ENCODE assay signal across 8 cellular contexts in the genomic region with DNA sequence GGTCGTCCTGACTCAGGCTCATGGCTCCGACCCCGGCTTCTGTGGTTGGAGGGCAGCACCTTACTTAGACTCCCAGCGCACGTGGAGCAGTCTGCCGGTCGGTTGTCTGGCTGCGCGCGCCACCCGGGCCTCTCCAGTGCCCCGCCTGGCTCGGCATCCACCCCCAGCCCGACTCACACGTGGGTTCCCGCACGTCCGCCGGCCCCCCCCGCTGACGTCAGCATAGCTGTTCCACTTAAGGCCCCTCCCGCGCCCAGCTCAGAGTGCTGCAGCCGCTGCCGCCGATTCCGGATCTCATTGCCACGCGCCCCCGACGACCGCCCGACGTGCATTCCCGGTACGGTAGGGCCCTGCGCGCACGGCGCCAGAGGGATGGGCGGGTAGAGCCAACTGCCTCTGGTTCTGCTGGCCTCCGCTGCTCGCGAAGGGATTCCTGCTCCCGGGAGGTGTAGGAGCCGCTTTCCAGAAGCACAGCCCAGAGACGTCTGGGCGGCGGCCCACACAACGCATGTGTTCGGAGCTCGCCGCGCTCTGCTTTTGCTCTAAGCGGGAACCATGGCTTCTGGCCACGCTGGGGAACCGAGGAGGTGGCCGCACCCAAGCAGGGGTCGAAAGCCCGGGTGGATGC. TPM values are rescaled to one million over a fixed set of nuclear protein-coding genes. Genes with fewer than 3 reads are reported as not detected.
A peak's percentile ranks its signal among the peaks of the same experiment; 100 is the strongest.
DNase-seq lines count a peak whose midpoint lies in the region; ATAC-seq and TF ChIP-seq lines count a peak whose summit lies in the region.

A gene (plus strand): TSS at position 264 of the 628 bp plus-strand sequence. CDS start 2,280 bp downstream, outside the sequence.

- peak within 1 kb of the TSS; percentile 63 for H3K4me2 ChIP-seq in parathyroid adenoma (ENCODE audit: low read length)

- peak within 1 kb of the TSS; percentile 74 for H3K27ac ChIP-seq in parathyroid adenoma
- peak within 1 kb of the TSS; percentile 97 to 99 for H3K27ac ChIP-seq in tibial artery

- H3K9me3 ChIP-seq in parathyroid adenoma (ENCODE audit: control insufficient read depth, low read length) (no peaks in the 10 kb centered on the region), tibial artery (no peaks in the 10 kb centered on the region)

- no peak within 1 kb of the TSS for H3K9ac ChIP-seq in parathyroid adenoma

- peak within 1 kb of the TSS; percentile 86 for H2AFZ ChIP-seq in parathyroid adenoma

- H3K36me3 ChIP-seq in parathyroid adenoma (ENCODE audit: control insufficient read depth, insufficient read depth, low read length) (no peaks in the 10 kb centered on the region), tibial artery (peaks cover 26 to 30% (median 28%) of the 10 kb centered on the region in 3 donors)

- DNase-seq in GM12865 (ENCODE audit: low read depth) (peak; percentile 99), NCI-H1417 treated with DMSO at 0.1 percent for 48 hours (lab: John Stamatoyannopoulos, UW) (peak; percentile 61), SW 1271 (lab: John Stamatoyannopoulos, UW) (peak; percentile 90 to 93), Right ventricle myocardium superior (peak; percentile 100), tibial artery (peak; percentile 98 to 99)
- peak; percentile 98 for DNase-seq in activated naive CD8-positive, alpha-beta T cell treated with anti-CD3 and anti-CD28 coated beads, Interleukin-2, amount 50 U/mL, for 16 hours (ENCODE audit: low read depth, low spot score)

- peak within 1 kb of the TSS; percentile 89 for H3K4me3 ChIP-seq in GM12865 (ENCODE audit: low read depth, low read length)
- peak within 1 kb of the TSS; percentile 46 for H3K4me3 ChIP-seq in parathyroid adenoma (ENCODE audit: low read depth, low read length)
- peak within 1 kb of the TSS; percentile 90 to 97 for H3K4me3 ChIP-seq in tibial artery

- ATAC-seq in HG02763 (IDR thresholded peaks at IDR 0.05; ENCODE audit: unreplicated experiment) (peak; percentile 70), Right ventricle myocardium superior (ENCODE audit: poor library complexity) (peak; percentile 91)

- no peaks in the 10 kb centered on the region for H3K79me2 ChIP-seq in parathyroid adenoma

- H3K27me3 ChIP-seq in parathyroid adenoma (ENCODE audit: control insufficient read depth, insufficient read depth, low read length) (no peaks in the 10 kb centered on the region), tibial artery (no peaks in the 10 kb centered on the region)

- intact Hi-C loops in Right ventricle myocardium superior (cut with DNase I), result no loop called here
- intact Hi-C loops in tibial artery (cut with DNase I; ENCODE audit: low total_unique reads), result loop anchor here (10.0 kb wide), 3 partner anchors 130 to 1790 kb away; a partner anchor contains a TSS

- no peak for TF ChIP-seq CTCF in GM12865 (IDR thresholded peaks at IDR 0.05; ENCODE audit: insufficient read depth, low read depth, low read length, missing control alignments)
- TF ChIP-seq CTCF in parathyroid adenoma (IDR thresholded peaks at IDR 0.05), result no peak
- peak in 1 of 2 experiments; percentile 24 for TF ChIP-seq CTCF in tibial artery (IDR thresholded peaks at IDR 0.05)

- H3K4me1 ChIP-seq in parathyroid adenoma (no peaks in the 10 kb centered on the region), tibial artery (peaks cover 0 to 45% (median 27%) of the 10 kb centered on the region in 4 donors)

RNA-seq across cellular contexts. Expression of the gene that starts here (rescaled TPM):
- 302 TPM for total RNA-seq in Right ventricle myocardium superior

Comparison
In these comparisons a context has a peak if more than half of its experiments do, and no peak if none do; other contexts are left out.
1. Peak in every context shown above with its lines: DNase-seq, ATAC-seq, H3K4me3 ChIP-seq and H3K27ac ChIP-seq.